In the genomic region with DNA sequence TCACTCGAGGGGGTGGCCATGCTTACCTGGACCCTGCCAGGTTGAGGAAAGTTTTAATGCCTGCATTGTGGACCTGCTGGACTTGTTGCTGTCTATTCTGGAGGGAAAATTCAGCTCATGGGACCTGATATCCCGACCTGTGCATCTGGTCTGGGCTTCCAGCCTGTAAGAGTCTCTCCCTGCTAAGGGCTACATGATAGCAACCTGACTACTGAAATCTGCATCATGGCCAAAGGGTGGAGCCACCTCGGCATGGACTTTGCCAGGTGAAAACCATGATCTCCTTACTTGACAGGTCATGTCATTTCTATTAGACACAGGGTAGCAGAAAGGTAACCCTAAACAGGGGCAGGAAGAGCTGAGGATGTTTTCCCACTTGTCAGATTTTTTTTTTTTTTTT, we compare ENCODE assay signal across 2 cellular contexts.
TF ChIP-seq lines count a peak whose summit lies in the region.

No MANE protein-coding gene starts in this region.

TF ChIP-seq in H1, 55 proteins besides CTCF, POLR2A, EP300 and RAD21 (continued from another document):
- TF ChIP-seq EGR1 (IDR thresholded peaks at IDR 0.05; ENCODE audit: borderline replicate concordance, low read depth, low read length) (no peak), TAF1 (IDR thresholded peaks at IDR 0.05; ENCODE audit: low read depth, low read length) (no peak), KDM4A (IDR thresholded peaks at IDR 0.05; ENCODE audit: low read depth, low read length, severe bottlenecking) (no peak), SIX5 (IDR thresholded peaks at IDR 0.05; ENCODE audit: low read depth, low read length) (no peak), POU5F1 (IDR thresholded peaks at IDR 0.05; ENCODE audit: low read depth, low read length) (no peak), CEBPB (IDR thresholded peaks at IDR 0.05; ENCODE audit: low read depth, low read length) (no peak), SP1 (IDR thresholded peaks at IDR 0.05; ENCODE audit: low read depth, low read length) (no peak), RNF2 (IDR thresholded peaks at IDR 0.05; ENCODE audit: borderline replicate concordance, low read depth, low read length, missing control alignments, poor library complexity, severe bottlenecking) (no peak), YY1 (IDR thresholded peaks at IDR 0.05; ENCODE audit: low read depth, low read length) (no peak), CBX8 (IDR thresholded peaks at IDR 0.05; ENCODE audit: borderline replicate concordance, low read depth, low read length) (no peak), JUN (IDR thresholded peaks at IDR 0.05; ENCODE audit: low read depth, low read length) (no peak), NRF1 (IDR thresholded peaks at IDR 0.05; ENCODE audit: low read depth, low read length) (no peak), SRF (IDR thresholded peaks at IDR 0.05; ENCODE audit: low read depth, low read length) (no peak), CBX5 (IDR thresholded peaks at IDR 0.05; ENCODE audit: low read depth, low read length) (no peak)
- TF ChIP-seq, protein P1, sequence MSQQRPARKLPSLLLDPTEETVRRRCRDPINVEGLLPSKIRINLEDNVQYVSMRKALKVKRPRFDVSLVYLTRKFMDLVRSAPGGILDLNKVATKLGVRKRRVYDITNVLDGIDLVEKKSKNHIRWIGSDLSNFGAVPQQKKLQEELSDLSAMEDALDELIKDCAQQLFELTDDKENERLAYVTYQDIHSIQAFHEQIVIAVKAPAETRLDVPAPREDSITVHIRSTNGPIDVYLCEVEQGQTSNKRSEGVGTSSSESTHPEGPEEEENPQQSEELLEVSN (IDR thresholded peaks at IDR 0.05): no peak
TF ChIP-seq in H1: peak in this region for 0.

TF ChIP-seq in SK-N-SH treated with all-trans-retinoic acid at 6 μM for 48 hours, 23 proteins besides CTCF, POLR2A, EP300 and RAD21 (continued from another document):
- no peak for TF ChIP-seq TCF4 (CRISPR knock-in tag; IDR thresholded peaks at IDR 0.05; ENCODE audit: borderline replicate concordance)
- no peak for TF ChIP-seq PPARA (CRISPR knock-in tag; IDR thresholded peaks at IDR 0.05; ENCODE audit: borderline replicate concordance)
